Comparison of ENCODE assay signal across 8 cellular contexts in genomic region chr3:97763586-97764148, GRCh38. TPM values are rescaled to one million over a fixed set of nuclear protein-coding genes. Genes with fewer than 3 reads are reported as not detected.
DNase-seq lines count a peak whose midpoint lies in the region; ATAC-seq and TF ChIP-seq lines count a peak whose summit lies in the region.

No MANE protein-coding gene starts in this region.

- 53 to 59% methylated on average over 11 of the region's 11 CpGs for WGBS in lung, 2 donors

- peaks cover 8% of the 10 kb centered on the region for H3K4me1 ChIP-seq in ACC112 (ENCODE audit: control insufficient read depth, insufficient read depth, low read length, unreplicated experiment)
- H3K4me1 ChIP-seq in HEK293 (ENCODE audit: control insufficient read depth, insufficient read depth, low read length), result peaks cover 7% of the 10 kb centered on the region
- peaks cover 0 to 5% of the 10 kb centered on the region in 2 donors for H3K4me1 ChIP-seq in ascending aorta
- H3K4me1 ChIP-seq in lung (ENCODE audit: control insufficient read depth in 2 of 2, insufficient read depth in 2 of 2, low read length in 2 of 2), result peaks cover 2 to 4% of the 10 kb centered on the region in 2 donors
- peaks cover 15% of the 10 kb centered on the region for H3K4me1 ChIP-seq in vagina

- peak overlapping the region; percentile 94 for H2AFZ ChIP-seq in ACC112 (ENCODE audit: low read length, unreplicated experiment)

- intact Hi-C loops in ascending aorta (cut with DNase I) (loop anchor here (2.0 to 10.0 kb wide), 2 partner anchors 59 to 761 kb away; partner anchors contain the start of genes CLDND1 and CRYBG3), vagina (cut with DNase I) (no loop called here), sciatic nerve (cut with DNase I) (no loop called here)

- H3K9me3 ChIP-seq in HEK293 (ENCODE audit: control insufficient read depth, insufficient read depth, low read depth, low read length) (no peaks in the 10 kb centered on the region), ascending aorta (no peaks in the 10 kb centered on the region), lung (ENCODE audit: control insufficient read depth in 2 of 2, insufficient read depth in 1 of 2, low read length in 1 of 2) (no peaks in the 10 kb centered on the region), vagina (no peaks in the 10 kb centered on the region)

- H3K36me3 ChIP-seq in ACC112 (ENCODE audit: insufficient read depth, low read length) (no peaks in the 10 kb centered on the region), HEK293 (ENCODE audit: control insufficient read depth in 2 of 2, insufficient read depth in 1 of 2, low read length in 2 of 2) (no peaks in the 10 kb centered on the region), ascending aorta (no peaks in the 10 kb centered on the region), lung (ENCODE audit: control insufficient read depth in 2 of 2, insufficient read depth in 2 of 2, low read length in 2 of 2) (no peaks in the 10 kb centered on the region), vagina (no peaks in the 10 kb centered on the region)

- TF ChIP-seq CTCF in HEK293 (tag by site-specific recombination; IDR thresholded peaks at IDR 0.05) (no peak), ascending aorta (IDR thresholded peaks at IDR 0.05) (no peak), lung (IDR thresholded peaks at IDR 0.05; ENCODE audit: control extremely low read depth, extremely low read depth) (no peak), vagina (IDR thresholded peaks at IDR 0.05) (no peak)

- DNase-seq in ascending aorta (ENCODE audit: low spot score in 2 of 2), result no peak
- no peak for DNase-seq in lung (ENCODE audit: low spot score)
- DNase-seq in vagina (ENCODE audit: extremely low spot score in 2 of 2), result no peak
- no peak for DNase-seq in sciatic nerve (ENCODE audit: low spot score)
- DNase-seq in NCI-H2227 (lab: John Stamatoyannopoulos, UW; ENCODE audit: unreplicated experiment), result no peak

- H3K4me3 ChIP-seq in ACC112 (ENCODE audit: low read depth, low read length), result peak overlapping the region; percentile 95
- H3K4me3 ChIP-seq in HEK293 (ENCODE audit: low read depth, low read length), result peak overlapping the region; percentile 82
- H3K4me3 ChIP-seq in ascending aorta, result peak overlapping the region; percentile 72 to 86
- peak overlapping the region; percentile 77 for H3K4me3 ChIP-seq in lung
- peak overlapping the region; percentile 57 to 71 for H3K4me3 ChIP-seq in vagina

- peak overlapping the region; percentile 56; the same call in 1 of the 2 replicates for H3K27ac ChIP-seq in ACC112 (ENCODE audit: low read depth, low read length)
- H3K27ac ChIP-seq in HEK293 (ENCODE audit: extremely low read depth, low read depth, low read length), result peak overlapping the region; percentile 70
- H3K27ac ChIP-seq in ascending aorta, result peak overlapping the region; percentile 51 to 70
- H3K27ac ChIP-seq in lung (ENCODE audit: low read depth in 1 of 2, low read length in 1 of 2), result peak overlapping the region in 1 of 2 donors; percentile 57
- H3K27ac ChIP-seq in vagina, result peak overlapping the region; percentile 74

- no peak for TF ChIP-seq POLR2A in vagina (IDR thresholded peaks at IDR 0.05)

- POLR2A ChIA-PET in HEK293 (lab: Yijun Ruan, JAX), result interaction anchor here (1.3 to 1.4 kb wide), 2 partner anchors 7 to 58 kb away, joined by 3 to 4 read pairs; partner anchors contain the start of gene CRYBG3

- CTCF ChIA-PET in HEK293 (lab: Yijun Ruan, JAX), result no interaction called here

- ATAC-seq in lung (ENCODE audit: insufficient read depth, low FRiP score), result no peak
- no peak for ATAC-seq in sciatic nerve
- ATAC-seq in HG03342 (IDR thresholded peaks at IDR 0.05; ENCODE audit: unreplicated experiment), result no peak

- H3K27me3 ChIP-seq in ACC112 (ENCODE audit: insufficient read depth, low read length), result no peaks in the 10 kb centered on the region
- no peaks in the 10 kb centered on the region for H3K27me3 ChIP-seq in ascending aorta
- H3K27me3 ChIP-seq in lung (ENCODE audit: control insufficient read depth, insufficient read depth), result no peaks in the 10 kb centered on the region
- H3K27me3 ChIP-seq in vagina, result no peaks in the 10 kb centered on the region

- H3K79me2 ChIP-seq in ACC112 (ENCODE audit: control insufficient read depth, insufficient read depth, low read length, unreplicated experiment), result no peaks in the 10 kb centered on the region

TF ChIP-seq in HEK293, 187 proteins besides CTCF, POLR2A, EP300 and RAD21:
- TF ChIP-seq INSM2 (tag by site-specific recombination; IDR thresholded peaks at IDR 0.05), result no peak
- 0 out of 2 replicates have a peak, but pooled peaks have one; percentile 11 for TF ChIP-seq ZNF335 (tag by site-specific recombination; conservative IDR thresholded peaks at IDR 0.05)

RNA-seq across cellular contexts. Expression of gene ARL6, which starts 0.9 kb away (rescaled TPM):
- 18.5 TPM for total RNA-seq in ascending aorta
- total RNA-seq in lung, result 10 to 100 TPM; 11.1 to 20.8 TPM
- 1 to 10 TPM; 3.3 to 4.9 TPM for polyA plus RNA-seq in lung
- total RNA-seq in vagina, result 15.7 TPM
- 9.8 TPM for total RNA-seq in sciatic nerve

RNA-seq across cellular contexts. Expression of gene CRYBG3, which starts 58.1 kb away (rescaled TPM):
- total RNA-seq in ascending aorta (13.2 TPM), lung (10 to 100 TPM; 21.0 to 64.0 TPM), vagina (22.6 TPM), sciatic nerve (59.3 TPM)
- polyA plus RNA-seq in lung, result 1 to 10 TPM; 3.8 to 9.6 TPM
